In genomic region chr1:185241127-185241526, GRCh38 we compare ENCODE assay signal across 20 cellular contexts.
DNase-seq lines count a peak whose midpoint lies in the region; ATAC-seq and TF ChIP-seq lines count a peak whose summit lies in the region.
"Had no signal": no experiment of that assay in that cellular context is flagged by ENCODE, and none has a peak within 500 bp of the region (broad histone marks: within the 10 kb centered on the region; RNA-seq: fewer than 3 reads in every experiment).

No MANE protein-coding gene starts in this region.

- TF ChIP-seq CTCF in CD4-positive, alpha-beta T cell (IDR thresholded peaks at IDR 0.05), result no peak
- no peak for TF ChIP-seq CTCF in colonic mucosa (IDR thresholded peaks at IDR 0.05)

- POLR2A ChIA-PET in CD4-positive, alpha-beta T cell (lab: Charles Lee), result interaction anchor here (1.4 to 4.4 kb wide), 3 partner anchors 76 to 429 kb away, joined by 3 to 69 read pairs (median 3); partner anchors contain the start of gene IVNS1ABP

- no peak overlapping the region for H3K9ac ChIP-seq in colonic mucosa (ENCODE audit: low read depth in 2 of 2, low read length in 2 of 2)

- peak; percentile 22 for ATAC-seq in CD4-positive, alpha-beta T cell (ENCODE audit: poor library complexity)
- peak; percentile 93 for ATAC-seq in effector memory CD8-positive, alpha-beta T cell (replicated peaks)
- no peak for ATAC-seq in left cardiac atrium
- ATAC-seq: PC-3 had no signal

- no peak overlapping the region for H3K4me3 Mint-ChIP-seq in CD4-positive, alpha-beta T cell
- H3K4me3 Mint-ChIP-seq in effector memory CD8-positive, alpha-beta T cell, result no peak overlapping the region
- H3K4me3 Mint-ChIP-seq: HFFc6 had no signal

- H3K4me3 ChIP-seq in colonic mucosa, result no peak overlapping the region
- H3K4me3 ChIP-seq: MG63 had no signal

- H3K36me3 Mint-ChIP-seq in CD4-positive, alpha-beta T cell (ENCODE audit: low read depth), result no peaks in the 10 kb centered on the region
- H3K36me3 Mint-ChIP-seq in effector memory CD8-positive, alpha-beta T cell (ENCODE audit: insufficient read depth), result peaks cover 3% of the 10 kb centered on the region

- peaks cover 30% of the 10 kb centered on the region for H3K4me1 Mint-ChIP-seq in CD4-positive, alpha-beta T cell (ENCODE audit: low read depth)
- peaks cover 11 to 13% of the 10 kb centered on the region in 2 donors for H3K4me1 Mint-ChIP-seq in effector memory CD8-positive, alpha-beta T cell (ENCODE audit: low read depth in 2 of 2)

- H3K27me3 ChIP-seq in CD4-positive, alpha-beta T cell (ENCODE audit: control insufficient read depth, insufficient read depth, low read length), result no peaks in the 10 kb centered on the region
- no peaks in the 10 kb centered on the region for H3K27me3 ChIP-seq in colonic mucosa
- H3K27me3 ChIP-seq: MG63 had no signal

- H3K27ac Mint-ChIP-seq in CD4-positive, alpha-beta T cell, result peak overlapping the region; percentile 22
- H3K27ac Mint-ChIP-seq in effector memory CD8-positive, alpha-beta T cell, result peak overlapping the region; percentile 75 to 86
- H3K27ac Mint-ChIP-seq: HFFc6 had no signal

- DNase-seq in NCI-H82 (lab: John Stamatoyannopoulos, UW) (peak; percentile 25), NCI-H82 treated with DMSO at 0.1 percent for 48 hours (lab: John Stamatoyannopoulos, UW; ENCODE audit: unreplicated experiment) (no peak), OCI-M1 (lab: John Stamatoyannopoulos, UW) (peak; percentile 50), left cardiac atrium (no peak), medulla oblongata (ENCODE audit: extremely low spot score) (no peak), colonic mucosa (no peak)
- DNase-seq in CD4-positive, alpha-beta T cell, result no peak
- no peak for DNase-seq in effector memory CD8-positive, alpha-beta T cell
- DNase-seq: 8988T, BE2C, HFFc6, Karpas-422, MG63, NCI-H1092, NCI-H146, NCI-H2081 treated with DMSO at 0.1 percent for 48 hours, NCI-H345, NCI-H69, PC-3 had no signal

- H3K27ac ChIP-seq in CD4-positive, alpha-beta T cell (ENCODE audit: low read depth, low read length), result no peak overlapping the region
- H3K27ac ChIP-seq in colonic mucosa, result no peak overlapping the region
- H3K27ac ChIP-seq: RWPE1 had no signal

- H3K9me3 Mint-ChIP-seq in CD4-positive, alpha-beta T cell, result no peaks in the 10 kb centered on the region
- H3K9me3 Mint-ChIP-seq in effector memory CD8-positive, alpha-beta T cell, result no peaks in the 10 kb centered on the region
- H3K9me3 Mint-ChIP-seq: HFFc6 had no signal

- H3K4me1 ChIP-seq in colonic mucosa, result no peaks in the 10 kb centered on the region
- H3K4me1 ChIP-seq: BE2C had no signal

- intact Hi-C loops in CD4-positive, alpha-beta T cell (cut with DNase I, micrococcal nuclease), result loop anchor here in 1 of 2 experiments (5.0 kb wide), 2 partner anchors 41 to 76 kb away; partner anchors contain the start of gene IVNS1ABP
- intact Hi-C loops in left cardiac atrium (cut with DNase I) (loop anchor here in 1 of 2 donors (10.0 kb wide), 1 partner anchor 434 kb away; no protein-coding TSS in a partner anchor), colonic mucosa (cut with DNase I) (no loop called here)

- no peaks in the 10 kb centered on the region for H3K9me3 ChIP-seq in CD4-positive, alpha-beta T cell (ENCODE audit: control insufficient read depth, low read length)
- H3K9me3 ChIP-seq in colonic mucosa, result no peaks in the 10 kb centered on the region
- H3K9me3 ChIP-seq: BE2C, MG63 had no signal

- H3K36me3 ChIP-seq in colonic mucosa, result no peaks in the 10 kb centered on the region
- H3K36me3 ChIP-seq: BE2C, MG63 had no signal

- no peaks in the 10 kb centered on the region for H3K27me3 Mint-ChIP-seq in CD4-positive, alpha-beta T cell
- no peaks in the 10 kb centered on the region for H3K27me3 Mint-ChIP-seq in effector memory CD8-positive, alpha-beta T cell

- CTCF ChIA-PET in CD4-positive, alpha-beta T cell (lab: Charles Lee), result no interaction called here

Comparison
In these comparisons a context has a peak if more than half of its experiments do, and no peak if none do; other contexts are left out.
1. DNase-seq: peak in NCI-H82 (single experiment) and OCI-M1 (single experiment); none in NCI-H82 treated with DMSO at 0.1 percent for 48 hours (single experiment), CD4-positive, alpha-beta T cell (0 of 10), effector memory CD8-positive, alpha-beta T cell (0 of 3), left cardiac atrium (single experiment), medulla oblongata (single experiment) and colonic mucosa (single experiment).
2. ATAC-seq: peak in CD4-positive, alpha-beta T cell (single experiment) and effector memory CD8-positive, alpha-beta T cell (single experiment); none in left cardiac atrium (0 of 2).